8 cellular contexts compared by ENCODE assay signal in the genomic region with DNA sequence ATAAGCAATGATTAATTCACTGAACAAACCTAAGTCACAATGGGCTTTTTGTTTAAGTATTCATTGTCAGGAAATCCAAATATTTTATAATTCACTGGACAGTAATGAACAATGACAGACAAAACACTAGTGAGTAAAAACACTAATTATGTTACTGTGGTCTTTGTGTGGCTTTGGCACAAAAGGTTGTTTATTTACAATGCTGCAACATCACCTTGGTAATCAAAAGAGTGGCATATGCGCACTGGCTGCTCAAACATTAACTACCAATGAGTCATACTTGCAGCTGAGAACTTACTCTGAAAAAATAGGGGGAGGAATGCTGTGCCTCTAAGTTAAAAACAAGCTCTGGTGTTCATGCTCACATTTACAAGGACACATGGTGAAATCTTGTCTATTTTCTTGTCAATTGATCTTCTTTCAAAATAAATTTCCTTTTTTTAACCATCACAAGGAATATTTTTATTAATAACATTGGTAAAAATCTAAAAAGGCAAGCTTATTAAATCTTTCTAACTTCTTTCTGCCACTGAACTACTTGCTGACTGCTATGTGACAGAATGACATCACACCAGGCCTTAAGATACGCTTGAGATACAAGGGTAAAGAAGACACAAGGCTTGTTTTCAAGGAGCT.
DNase-seq lines count a peak whose midpoint lies in the region; ATAC-seq and TF ChIP-seq lines count a peak whose summit lies in the region.

No MANE protein-coding gene starts in this region.

- no peak overlapping the region for H3K4ac ChIP-seq in mesendoderm (ENCODE audit: low read depth, low read length)

- H3K18ac ChIP-seq in mesendoderm (ENCODE audit: low read length) = no peak overlapping the region

- H2BK5ac ChIP-seq in mesendoderm (ENCODE audit: low read length) = no peak overlapping the region

- H3K4me1 ChIP-seq in Panc1 (ENCODE audit: control insufficient read depth, insufficient read depth, low read length) (peaks cover 57% of the 10 kb centered on the region), mesendoderm (ENCODE audit: control insufficient read depth, low read depth, low read length) (no peaks in the 10 kb centered on the region), aorta (ENCODE audit: control insufficient read depth in 1 of 2, insufficient read depth in 2 of 2, low read length in 2 of 2) (no peaks in the 10 kb centered on the region)

- H3K79me2 ChIP-seq in mesendoderm (ENCODE audit: control insufficient read depth, insufficient read depth, low read length) = no peaks in the 10 kb centered on the region

- in situ Hi-C loops in Panc1 (cut with HindIII; ENCODE audit: low pct_unique_long_range_greater_than_20kb, low sequenced_read_pairs) = no loop called here

- H3K4me3 ChIP-seq in Panc1 (ENCODE audit: low read depth in 2 of 2, low read length in 2 of 2) = no peak overlapping the region; a peak in 1 of 4 replicates
- no peak overlapping the region for H3K4me3 ChIP-seq in dorsolateral prefrontal cortex
- H3K4me3 ChIP-seq in mesendoderm (ENCODE audit: low read length) = no peak overlapping the region
- H3K4me3 ChIP-seq in aorta (ENCODE audit: low read length in 2 of 2) = no peak overlapping the region

- intact Hi-C loops in Panc1 (cut with micrococcal nuclease; ENCODE audit: unreplicated experiment) = no loop called here
- intact Hi-C loops in dorsolateral prefrontal cortex (cut with DNase I) = loop anchor here in 1 of 2 donors (5.0 kb wide), 1 partner anchor 109 kb away; a partner anchor contains a TSS
- intact Hi-C loops in aorta (cut with DNase I) = no loop called here

- H3K27me3 ChIP-seq in Panc1 (ENCODE audit: control insufficient read depth, insufficient read depth, low read length) (no peaks in the 10 kb centered on the region), dorsolateral prefrontal cortex (no peaks in the 10 kb centered on the region), mesendoderm (ENCODE audit: insufficient read depth, low read length, poor library complexity) (no peaks in the 10 kb centered on the region), aorta (ENCODE audit: control insufficient read depth in 1 of 2, insufficient read depth in 2 of 2, low read length in 1 of 2) (no peaks in the 10 kb centered on the region)

- H3K9me3 ChIP-seq in Panc1 (ENCODE audit: control insufficient read depth, insufficient read depth, low read depth, low read length) = no peaks in the 10 kb centered on the region
- H3K9me3 ChIP-seq in aorta (ENCODE audit: control insufficient read depth, low read length) = no peaks in the 10 kb centered on the region

- H3K36me3 ChIP-seq in Panc1 (ENCODE audit: control insufficient read depth, insufficient read depth, low read length) (no peaks in the 10 kb centered on the region), mesendoderm (ENCODE audit: control insufficient read depth, insufficient read depth, low read length) (no peaks in the 10 kb centered on the region), aorta (ENCODE audit: control insufficient read depth in 1 of 2, insufficient read depth in 2 of 2, low read length in 1 of 2) (no peaks in the 10 kb centered on the region)

- DNase-seq in GM03348 (ENCODE audit: low spot score) (peak; percentile 71), HPDE6-E6E7 (ENCODE audit: extremely low spot score) (peak; percentile 75), Panc1 (ENCODE audit: low read depth, low spot score) (peak; percentile 92), dorsolateral prefrontal cortex (peak in 1 of 10 donors; percentile 28), mesendoderm (peak; percentile 95), germinal center (ENCODE audit: low spot score) (no peak), aorta (no peak)

- ATAC-seq in GM19467 (IDR thresholded peaks at IDR 0.05; ENCODE audit: unreplicated experiment) = peak; percentile 39
- peak; percentile 92 for ATAC-seq in Panc1
- no peak for ATAC-seq in aorta (ENCODE audit: low FRiP score)

- TSS peak; percentile 45 for BruUV-seq in Panc1 (replicated peaks; lab: Mats Ljungman, UMichigan)

- H3K79me1 ChIP-seq in mesendoderm (ENCODE audit: low read length) = peaks cover 1% of the 10 kb centered on the region

- no peak overlapping the region for H4K5ac ChIP-seq in mesendoderm (ENCODE audit: low read length)

- no peak overlapping the region for H3K9ac ChIP-seq in mesendoderm (ENCODE audit: low read length)

- WGBS in mesendoderm (ENCODE audit: extremely low coverage, insufficient coverage, low lambda C conversion rate) = no CpG with 5 or more reads among the region's 2 CpGs
- WGBS in aorta, 2 donors = 15 to 18% methylated on average over 2 of the region's 2 CpGs

- H3K56ac ChIP-seq in mesendoderm (ENCODE audit: low read length) = no peak overlapping the region

- no peak overlapping the region for H3K4me2 ChIP-seq in mesendoderm (ENCODE audit: low read length)

- H2BK120ac ChIP-seq in mesendoderm (ENCODE audit: low read depth, low read length) = no peak overlapping the region

- H3K27ac ChIP-seq in Panc1 (ENCODE audit: low read length) = peak overlapping the region; percentile 84
- peak overlapping the region in 49 of 59 donors; percentile 0 to 81 (median 52) for H3K27ac ChIP-seq in dorsolateral prefrontal cortex
- no peak overlapping the region for H3K27ac ChIP-seq in mesendoderm (ENCODE audit: low read depth, low read length)
- H3K27ac ChIP-seq in aorta (ENCODE audit: low read depth in 1 of 2, low read length in 2 of 2) = no peak overlapping the region

- CTCF ChIA-PET in Panc1 (lab: Charles Lee) = interaction anchor here (0.5 to 0.7 kb wide), 3 partner anchors 75 to 573 kb away, joined by 3 to 6 read pairs (median 3); a partner anchor contains a TSS

- no peak overlapping the region for H4K8ac ChIP-seq in mesendoderm (ENCODE audit: low read depth, low read length)

- no peak overlapping the region for H2AK5ac ChIP-seq in mesendoderm (ENCODE audit: low read length)

- no peak overlapping the region for H2BK15ac ChIP-seq in mesendoderm (replicated peaks; ENCODE audit: low read depth)

- no peak overlapping the region for H3K23ac ChIP-seq in mesendoderm (ENCODE audit: low read length)

- TF ChIP-seq CTCF in Panc1 (IDR thresholded peaks at IDR 0.05) = no peak
- TF ChIP-seq CTCF in dorsolateral prefrontal cortex (IDR thresholded peaks at IDR 0.05 in 54 of 56, conservative IDR thresholded peaks at IDR 0.05 in 2 of 56; ENCODE audit: low read depth in 1 of 56, partially characterized antibody in 56 of 56) = no peak

- POLR2A ChIA-PET in Panc1 (lab: Charles Lee) = interaction anchor here (1.5 kb wide), 1 partner anchor 26 kb away, joined by 3 read pairs; no protein-coding TSS in a partner anchor

Comparison
In these comparisons a context has a peak if more than half of its experiments do, and no peak if none do; other contexts are left out.
1. DNase-seq: peak in GM03348 (single experiment), HPDE6-E6E7 (single experiment), Panc1 (single experiment) and mesendoderm (single experiment); none in germinal center (single experiment) and aorta (0 of 2).
2. H3K27ac ChIP-seq: peak in Panc1 (single experiment) and dorsolateral prefrontal cortex (49 of 59); none in mesendoderm (single experiment) and aorta (0 of 2).